ENCODE assay signal across 8 cellular contexts in genomic region chr15:39919740-39920509, GRCh38. TPM values are rescaled to one million over a fixed set of nuclear protein-coding genes. Genes with fewer than 3 reads are reported as not detected.
DNase-seq lines count a peak whose midpoint lies in the region; TF ChIP-seq lines count a peak whose summit lies in the region.

Gene GPR176, minus strand, starts transcription at chr15:39920266. Its CDS starts 240 bp downstream, at chr15:39920026.

- no peaks in the 10 kb centered on the region for H3K27me3 ChIP-seq in kidney epithelial cell (ENCODE audit: control insufficient read depth, insufficient read depth, low read length)

- H3K4me3 ChIP-seq in coronary artery = peak within 1 kb of the TSS; percentile 75
- peak within 1 kb of the TSS; percentile 51 for H3K4me3 ChIP-seq in kidney epithelial cell (ENCODE audit: low read depth, low read length)

- TF ChIP-seq CTCF in coronary artery (IDR thresholded peaks at IDR 0.05) (no peak), kidney epithelial cell (IDR thresholded peaks at IDR 0.05; ENCODE audit: insufficient read depth, low read length, poor library complexity, severe bottlenecking) (no peak)

- DNase-seq in SKM-1 (lab: John Stamatoyannopoulos, UW; ENCODE audit: unreplicated experiment) (peak; percentile 28), SKM-1 treated with dmso at 0.1 percent for 144 hours (lab: John Stamatoyannopoulos, UW; ENCODE audit: unreplicated experiment) (no peak), HuH-7.5 (ENCODE audit: low spot score) (peak; percentile 38), coronary artery (ENCODE audit: low spot score) (peak; percentile 89), kidney epithelial cell (ENCODE audit: low read depth) (peak; percentile 38), SIG-M5 treated with dmso at 0.1 percent for 504 hours (lab: John Stamatoyannopoulos, UW; ENCODE audit: unreplicated experiment) (no peak)
- DNase-seq in activated CD4-positive, alpha-beta T cell treated with anti-CD3 and anti-CD28 coated beads for 1 hour = peak; percentile 9
- DNase-seq in stimulated activated CD4-positive, alpha-beta T cell treated with anti-CD3 and anti-CD28 coated beads, Interleukin-15, amount 100 ng/mL, for 24 hours = peak; percentile 44

- H3K27ac ChIP-seq in coronary artery = peak within 1 kb of the TSS; percentile 79 to 88

- no peaks in the 10 kb centered on the region for H3K36me3 ChIP-seq in kidney epithelial cell (ENCODE audit: control insufficient read depth, insufficient read depth, low read length)

RNA-seq across cellular contexts. Expression of gene GPR176, which starts in this region (rescaled TPM):
- 52.0 and 55.9 TPM in 2 replicates for total RNA-seq in kidney epithelial cell

Comparison
In these comparisons a context has a peak if more than half of its experiments do, and no peak if none do; other contexts are left out.
1. DNase-seq: peak in SKM-1 (single experiment), HuH-7.5 (single experiment), activated CD4-positive, alpha-beta T cell treated with anti-CD3 and anti-CD28 coated beads for 1 hour (single experiment), coronary artery (single experiment), kidney epithelial cell (single experiment) and stimulated activated CD4-positive, alpha-beta T cell treated with anti-CD3 and anti-CD28 coated beads, Interleukin-15, amount 100 ng/mL, for 24 hours (single experiment); none in SKM-1 treated with dmso at 0.1 percent for 144 hours (single experiment) and SIG-M5 treated with dmso at 0.1 percent for 504 hours (single experiment).